In genomic region chr2:39678170-39678569, GRCh38 we compare ENCODE assay signal across 20 cellular contexts. TPM values are rescaled to one million over a fixed set of nuclear protein-coding genes. Genes with fewer than 3 reads are reported as not detected.
DNase-seq lines count a peak whose midpoint lies in the region; ATAC-seq, FAIRE-seq and TF ChIP-seq lines count a peak whose summit lies in the region.
"Had no signal": no experiment of that assay in that cellular context is flagged by ENCODE, and none has a peak within 500 bp of the region (broad histone marks: within the 10 kb centered on the region; RNA-seq: fewer than 3 reads in every experiment).

No MANE protein-coding gene starts in this region.

- no peak overlapping the region for H2AFZ ChIP-seq in K562 (ENCODE audit: low read depth, low read length)
- H2AFZ ChIP-seq in OCI-LY7 (ENCODE audit: low read length) = no peak overlapping the region

- no peaks in the 10 kb centered on the region for H3K9me1 ChIP-seq in K562 (ENCODE audit: control insufficient read depth, insufficient read depth, low read length)

- ATAC-seq in A549 = no peak
- ATAC-seq in K562 = no peak
- ATAC-seq: CD8-positive, alpha-beta T cell had no signal

- WGBS in A549 (ENCODE audit: missing lambda C conversion rate) = 47% methylated on average over 2 of the region's 2 CpGs
- 2% methylated on average over 2 of the region's 2 CpGs for WGBS in K562 (ENCODE audit: insufficient coverage, low coverage, missing lambda C conversion rate)

- intact Hi-C loops in K562 (cut with micrococcal nuclease) (no loop called here), OCI-LY7 (cut with micrococcal nuclease; ENCODE audit: unreplicated experiment) (no loop called here)

- in situ Hi-C loops in K562 (cut with MboI) = no loop called here

- no peak for TF ChIP-seq EP300 in A549 (IDR thresholded peaks at IDR 0.05)
- no peak for TF ChIP-seq EP300 in K562 (IDR thresholded peaks at IDR 0.05; ENCODE audit: low read length)

- TF ChIP-seq CTCF in A549 (IDR thresholded peaks at IDR 0.05) = no peak
- TF ChIP-seq CTCF in HEK293 (tag by site-specific recombination; IDR thresholded peaks at IDR 0.05) = no peak
- no peak for TF ChIP-seq CTCF in K562 (IDR thresholded peaks at IDR 0.05 in 2 of 3, conservative IDR thresholded peaks at IDR 0.05 in 1 of 3; ENCODE audit: insufficient read depth in 2 of 3, low read depth in 1 of 3, low read length in 3 of 3)
- no peak for TF ChIP-seq CTCF in OCI-LY7 (conservative IDR thresholded peaks at IDR 0.05; ENCODE audit: low read length)

- H3K4me3 ChIP-seq in A549 = no peak overlapping the region
- H3K4me3 ChIP-seq in HEK293 (ENCODE audit: low read depth, low read length) = no peak overlapping the region
- no peak overlapping the region for H3K4me3 ChIP-seq in K562
- H3K4me3 ChIP-seq in OCI-LY7 (ENCODE audit: low read depth, low read length, poor library complexity, severe bottlenecking) = no peak overlapping the region
- H3K4me3 ChIP-seq: BLaER1 treated with 17β-estradiol and CSF1 and Interleukin-3, amounts not matched to agents 10 nM and 100 nM had no signal

- BruUV-seq in K562 (replicated peaks; lab: Mats Ljungman, UMichigan) (no TSS peak), OCI-LY7 (replicated peaks; lab: Mats Ljungman, UMichigan) (no TSS peak)

- DNase-seq in A549 (ENCODE audit: low read depth in 1 of 2, low spot score in 1 of 2) = no peak
- DNase-seq in K562 (ENCODE audit: extremely low read depth in 1 of 4, low spot score in 3 of 4) = no peak
- no peak for DNase-seq in stimulated activated CD4-positive, alpha-beta T cell treated with anti-CD3 and anti-CD28 coated beads, Interleukin-2, amount 100 ng/mL, for 48 hours
- DNase-seq in activated T-cell treated with anti-CD3 and anti-CD28 coated beads for 4 hours = no peak
- no peak for DNase-seq in OCI-LY7 (ENCODE audit: low spot score)
- DNase-seq: 8988T; AML-193; Caco-2; Calu3; CD4-positive, alpha-beta T cell; CD8-positive, alpha-beta T cell; DMS79 treated with DMSO at 0.1 percent for 48 hours; GF-D8 had no signal

- H3K4me2 ChIP-seq in A549 (no peak overlapping the region), K562 (ENCODE audit: insufficient read depth, low read length) (no peak overlapping the region), OCI-LY7 (ENCODE audit: low read length) (no peak overlapping the region)
- H3K4me2 ChIP-seq: BLaER1 treated with 17β-estradiol and CSF1 and Interleukin-3, amounts not matched to agents 10 nM and 100 nM had no signal

- CTCF ChIA-PET in A549 (lab: Yijun Ruan, JAX) (interaction anchor here (0.6 to 1.4 kb wide), 4 partner anchors 8 to 438 kb away, joined by 3 to 4 read pairs (median 3); no protein-coding TSS in a partner anchor), HEK293 (lab: Yijun Ruan, JAX) (no interaction called here), K562 (lab: Yijun Ruan, JAX; ENCODE audit: low intra/inter-chr PET ratio) (no interaction called here), OCI-LY7 (lab: Charles Lee; ENCODE audit: unreplicated experiment) (no interaction called here)

- POLR2A ChIA-PET in A549 (lab: Yijun Ruan, JAX) = no interaction called here
- POLR2A ChIA-PET in HEK293 (lab: Yijun Ruan, JAX) = no interaction called here
- POLR2A ChIA-PET in K562 (lab: Yijun Ruan, JAX) = interaction anchor here (0.7 to 1.4 kb wide), 3 partner anchors 12 to 1314 kb away, joined by 3 to 4 read pairs (median 3); no protein-coding TSS in a partner anchor
- POLR2A ChIA-PET in OCI-LY7 (lab: Charles Lee) = interaction anchor here (0.7 kb wide), 1 partner anchor 16 kb away, joined by 3 read pairs; no protein-coding TSS in a partner anchor

- H4K20me1 ChIP-seq in K562 (replicated peaks; ENCODE audit: control insufficient read depth, insufficient read depth, low read length) (no peaks in the 10 kb centered on the region), OCI-LY7 (ENCODE audit: insufficient read depth, low read length) (no peaks in the 10 kb centered on the region)
- H4K20me1 ChIP-seq: BLaER1 treated with 17β-estradiol and CSF1 and Interleukin-3, amounts not matched to agents 10 nM and 100 nM had no signal

- H3K9ac ChIP-seq in K562 (ENCODE audit: insufficient read depth in 1 of 2, low read depth in 2 of 2, low read length in 2 of 2) = no peak overlapping the region
- H3K9ac ChIP-seq: BLaER1 treated with 17β-estradiol and CSF1 and Interleukin-3, amounts not matched to agents 10 nM and 100 nM had no signal

- no peak for TF ChIP-seq RAD21 in A549 (conservative IDR thresholded peaks at IDR 0.05 in 1 of 2, IDR thresholded peaks at IDR 0.05 in 1 of 2)
- TF ChIP-seq RAD21 in K562 (CRISPR knock-in tag; conservative IDR thresholded peaks at IDR 0.05 in 1 of 2, IDR thresholded peaks at IDR 0.05 in 1 of 2) = no peak

- no peaks in the 10 kb centered on the region for H3K79me2 ChIP-seq in K562 (ENCODE audit: control insufficient read depth, insufficient read depth, low read length)
- H3K79me2 ChIP-seq in OCI-LY7 (ENCODE audit: insufficient read depth, low read depth, low read length) = no peaks in the 10 kb centered on the region

- no peak overlapping the region for H3K27ac ChIP-seq in A549
- H3K27ac ChIP-seq in HEK293 (ENCODE audit: extremely low read depth, low read depth, low read length) = no peak overlapping the region
- no peak overlapping the region for H3K27ac ChIP-seq in K562 (ENCODE audit: extremely low read depth, low read depth, low read length)
- H3K27ac ChIP-seq in OCI-LY7 (ENCODE audit: low read depth, low read length, poor library complexity, severe bottlenecking) = no peak overlapping the region
- H3K27ac ChIP-seq: BLaER1 treated with 17β-estradiol and CSF1 and Interleukin-3, amounts not matched to agents 10 nM and 100 nM; C4-2B had no signal

- H3K27me3 ChIP-seq in K562 (ENCODE audit: control insufficient read depth in 2 of 2, insufficient read depth in 2 of 2, low read length in 2 of 2) = no peaks in the 10 kb centered on the region; a peak in 1 of 5 replicates
- H3K27me3 ChIP-seq: BLaER1 treated with 17β-estradiol and CSF1 and Interleukin-3, amounts not matched to agents 10 nM and 100 nM had no signal

- no peaks in the 10 kb centered on the region for H3K4me1 ChIP-seq in A549
- H3K4me1 ChIP-seq in HEK293 (ENCODE audit: control insufficient read depth, insufficient read depth, low read length) = no peaks in the 10 kb centered on the region
- no peaks in the 10 kb centered on the region for H3K4me1 ChIP-seq in K562 (replicated peaks in 1 of 2; ENCODE audit: control insufficient read depth in 2 of 2, insufficient read depth in 2 of 2, low read length in 2 of 2)
- H3K4me1 ChIP-seq in OCI-LY7 (ENCODE audit: insufficient read depth, low read length, poor library complexity, severe bottlenecking) = no peaks in the 10 kb centered on the region
- H3K4me1 ChIP-seq: BLaER1 treated with 17β-estradiol and CSF1 and Interleukin-3, amounts not matched to agents 10 nM and 100 nM; Caco-2 had no signal

- FAIRE-seq in A549 (lab: Jason Lieb, UNC) (peak; percentile 7), K562 (lab: Jason Lieb, UNC) (no peak)
- FAIRE-seq: A204.1, D721Med, GM12891, GM19239 had no signal

- H3K9me3 ChIP-seq in A549 (peaks cover 7% of the 10 kb centered on the region; the same call in 2 of the 3 replicates), HEK293 (ENCODE audit: control insufficient read depth, insufficient read depth, low read depth, low read length) (no peaks in the 10 kb centered on the region), K562 (replicated peaks; ENCODE audit: control insufficient read depth, insufficient read depth, low read depth, low read length) (no peaks in the 10 kb centered on the region), OCI-LY7 (ENCODE audit: low read length) (no peaks in the 10 kb centered on the region)

- no peaks in the 10 kb centered on the region for H3K9me2 ChIP-seq in OCI-LY7 (ENCODE audit: insufficient read depth, low read length)

- TF ChIP-seq POLR2A in A549 (IDR thresholded peaks at IDR 0.05; ENCODE audit: low read length) = no peak
- no peak for TF ChIP-seq POLR2A in K562 (conservative IDR thresholded peaks at IDR 0.05)

- no peaks in the 10 kb centered on the region for H3K36me3 ChIP-seq in HEK293 (ENCODE audit: control insufficient read depth in 2 of 2, insufficient read depth in 1 of 2, low read length in 2 of 2)
- H3K36me3 ChIP-seq in K562 (ENCODE audit: control insufficient read depth, insufficient read depth, low read length) = no peaks in the 10 kb centered on the region
- no peaks in the 10 kb centered on the region for H3K36me3 ChIP-seq in OCI-LY7 (ENCODE audit: insufficient read depth, low read length)
- H3K36me3 ChIP-seq: BLaER1 treated with 17β-estradiol and CSF1 and Interleukin-3, amounts not matched to agents 10 nM and 100 nM had no signal

TF ChIP-seq in A549, 52 proteins besides CTCF, POLR2A, EP300 and RAD21 (continues in another document):
- no peak for TF ChIP-seq CBX2 (IDR thresholded peaks at IDR 0.05; ENCODE audit: borderline replicate concordance, low read depth)

TF ChIP-seq in K562, 482 proteins besides CTCF, POLR2A, EP300 and RAD21 (continues in another document):
- no peak for TF ChIP-seq HNRNPH1 (optimal IDR thresholded peaks at IDR 0.05; ENCODE audit: low read depth, low read length)

RNA-seq across cellular contexts. Expression of gene TMEM178A, which starts 12.5 kb away (rescaled TPM):
- 0.74 and 0.87 TPM in 2 replicates for polyA plus RNA-seq in A549 (2011; rRNA removed)
- 0.03 TPM in 2 replicates for polyA plus RNA-seq in A549 (2012; cell fraction: cytosol; rRNA removed)
- 0.68 and 0.75 TPM in 2 replicates for polyA plus RNA-seq in A549 (2012; cell fraction: nucleus; rRNA removed)
- 0.13 to 0.15 TPM in 2 of 3 replicates, not detected in the other for polyA plus RNA-seq in A549 (2017; fragmentation: RNase III; extraction: RNeasy Plus Mini Kit Qiagen cat#74134 plus additional on column Dnase treatment)
- polyA minus RNA-seq in A549 (2011; rRNA and poly(A)+ RNA removed) = 0.99 TPM in 1 of 2 replicates, not detected in the other
- 0.67 TPM in 1 of 2 replicates, not detected in the other for total RNA-seq in K562 (2011; cell fraction: chromatin; rRNA removed; ENCODE audit: low replicate concordance)
- total RNA-seq in K562 (2011; cell fraction: nucleolus; rRNA removed) = 0.67 TPM in 1 of 2 replicates, not detected in the other
- 0.66 TPM in 1 of 2 replicates, not detected in the other for total RNA-seq in K562 (2011; cell fraction: nucleoplasm; rRNA removed)
- total RNA-seq in K562 (2014; rRNA removed) = not detected in 2 replicates
- total RNA-seq in K562 (2014; rRNA removed; fragmentation: Illumina TruSeq; extraction: Trizol) = not detected in 2 replicates
- total RNA-seq in K562 (2015; rRNA removed; fragmentation: Illumina TruSeq; extraction: Trizol) = not detected in 2 replicates
- not detected in 2 replicates for total RNA-seq in K562 (2021)
- polyA plus RNA-seq in K562 (2011; rRNA removed) = 0.17 and 0.54 TPM in 2 replicates
- 0.55 TPM in 1 of 2 replicates, not detected in the other for polyA plus RNA-seq in K562 (2011; cell fraction: cytosol; rRNA removed)
- 0.97 and 3.0 TPM in 2 replicates for polyA plus RNA-seq in K562 (2011; cell fraction: nucleus; rRNA removed)
- 0.12 and 0.68 TPM in 2 replicates for polyA plus RNA-seq in K562 (2012)
- 0.18 TPM in 1 of 2 replicates, not detected in the other for polyA plus RNA-seq in K562 (2014; fragmentation: Illumina TruSeq; extraction: Trizol)
- under 1 TPM in 1 of 2 experiments, not detected in 1; 0.04 TPM for polyA plus RNA-seq in K562 (2014; fragmentation: Nextera tagmentation; extraction: Ambion mirVana)
- polyA plus RNA-seq in K562 (2014; rRNA removed) = 0.59 TPM in 1 of 2 replicates, not detected in the other
- not detected in 2 replicates for polyA minus RNA-seq in K562 (2011; rRNA and poly(A)+ RNA removed)
- not detected in 2 replicates for polyA minus RNA-seq in K562 (2011; cell fraction: cytosol; rRNA and poly(A)+ RNA removed)
- not detected in 2 replicates for polyA minus RNA-seq in K562 (2011; cell fraction: nucleus; rRNA and poly(A)+ RNA removed)
- total RNA-seq in OCI-LY7 (2014; rRNA removed; shearing (Covaris generic)) = 0.25 and 0.39 TPM in 2 replicates
- 0.38 and 0.52 TPM in 2 replicates for total RNA-seq in OCI-LY7 (2022)

Comparison
In these comparisons a context has a peak if more than half of its experiments do, and no peak if none do; other contexts are left out.
1. POLR2A ChIA-PET loops: an anchor here in K562 (0.7 to 1.4 kb wide) and OCI-LY7 (0.7 kb wide); none called in A549 and HEK293.